In genomic region chr2:91988754-91989153, GRCh38 we compare ENCODE assay signal across 5 cellular contexts.
DNase-seq lines count a peak whose midpoint lies in the region; ATAC-seq, FAIRE-seq and TF ChIP-seq lines count a peak whose summit lies in the region.
"Not testable (repeated sequence)": the region's sequence is repeated elsewhere in the genome, so short reads cannot be mapped to it uniquely, and the experiment has no call there.

No MANE protein-coding gene starts in this region.

- not testable (repeated sequence) for BruUV-seq in K562 (replicated peaks; lab: Mats Ljungman, UMichigan)

- CTCF ChIA-PET in K562 (lab: Yijun Ruan, JAX; ENCODE audit: low intra/inter-chr PET ratio): not testable (repeated sequence)

- not testable (repeated sequence) for H4K20me1 ChIP-seq in K562 (replicated peaks; ENCODE audit: control insufficient read depth, insufficient read depth, low read length)

- intact Hi-C loops in K562 (cut with micrococcal nuclease); pancreas (cut with DNase I): not testable (repeated sequence)

- not testable (repeated sequence) for H3K27ac ChIP-seq in K562 (ENCODE audit: extremely low read depth, low read depth, low read length); pancreas

- POLR2A ChIA-PET in K562 (lab: Yijun Ruan, JAX): not testable (repeated sequence)

- ATAC-seq in K562, pancreas: not testable (repeated sequence)

- not testable (repeated sequence) for TF ChIP-seq POLR2A in K562 (conservative IDR thresholded peaks at IDR 0.05)

- not testable (repeated sequence) for TF ChIP-seq CTCF in K562 (IDR thresholded peaks at IDR 0.05 in 2 of 3, conservative IDR thresholded peaks at IDR 0.05 in 1 of 3; ENCODE audit: insufficient read depth in 2 of 3, low read depth in 1 of 3, low read length in 3 of 3); pancreas (IDR thresholded peaks at IDR 0.05)

- FAIRE-seq in G401.6 (lab: Jason Lieb, UNC) (peak; percentile 71), RCC 7860 (lab: Jason Lieb, UNC) (peak; percentile 4), frontal cortex (lab: Jason Lieb, UNC) (peak; percentile 99), pancreas (lab: Jason Lieb, UNC) (peak; percentile 88)
- not testable (repeated sequence) for FAIRE-seq in K562 (lab: Jason Lieb, UNC)

- H3K79me2 ChIP-seq in K562 (ENCODE audit: control insufficient read depth, insufficient read depth, low read length): not testable (repeated sequence)

- TF ChIP-seq RAD21 in K562 (CRISPR knock-in tag; conservative IDR thresholded peaks at IDR 0.05 in 1 of 2, IDR thresholded peaks at IDR 0.05 in 1 of 2): not testable (repeated sequence)

- not testable (repeated sequence) for TF ChIP-seq EP300 in K562 (IDR thresholded peaks at IDR 0.05; ENCODE audit: low read length)

- not testable (repeated sequence) for H3K9me3 ChIP-seq in K562 (replicated peaks; ENCODE audit: control insufficient read depth, insufficient read depth, low read depth, low read length); pancreas

- H3K27me3 ChIP-seq in K562 (ENCODE audit: control insufficient read depth in 2 of 2, insufficient read depth in 2 of 2, low read length in 2 of 2); pancreas: not testable (repeated sequence)

- H2AFZ ChIP-seq in K562 (ENCODE audit: low read depth, low read length): not testable (repeated sequence)

- not testable (repeated sequence) for H3K9ac ChIP-seq in K562 (ENCODE audit: insufficient read depth in 1 of 2, low read depth in 2 of 2, low read length in 2 of 2)

- DNase-seq in RCC 7860 (ENCODE audit: low spot score); K562 (ENCODE audit: extremely low read depth in 1 of 4, low spot score in 3 of 4); frontal cortex (ENCODE audit: low spot score in 2 of 2); pancreas: not testable (repeated sequence)

- H3K4me3 ChIP-seq in K562, pancreas: not testable (repeated sequence)

- H3K4me1 ChIP-seq in K562 (replicated peaks in 1 of 2; ENCODE audit: control insufficient read depth in 2 of 2, insufficient read depth in 2 of 2, low read length in 2 of 2); pancreas: not testable (repeated sequence)

- in situ Hi-C loops in K562 (cut with MboI): not testable (repeated sequence)

- not testable (repeated sequence) for H3K36me3 ChIP-seq in K562 (ENCODE audit: control insufficient read depth, insufficient read depth, low read length); pancreas

- not testable (repeated sequence) for H3K4me2 ChIP-seq in K562 (ENCODE audit: insufficient read depth, low read length)

- H3K9me1 ChIP-seq in K562 (ENCODE audit: control insufficient read depth, insufficient read depth, low read length): not testable (repeated sequence)

TF ChIP-seq in K562, 482 proteins besides CTCF, POLR2A, EP300 and RAD21:
- TF ChIP-seq CEBPB (tag; IDR thresholded peaks at IDR 0.05): peak; percentile 76
- TF ChIP-seq CEBPG (CRISPR knock-in tag; IDR thresholded peaks at IDR 0.05): not testable (repeated sequence)
- peak in 1 of 2 experiments; percentile 67; a peak in 2 of 4 replicates for TF ChIP-seq CEBPG (tag; conservative IDR thresholded peaks at IDR 0.05 in 1 of 2, IDR thresholded peaks at IDR 0.05 in 1 of 2)
- peak; percentile 8 to 48; a peak in 1 of 4 replicates for TF ChIP-seq TRIM24 (IDR thresholded peaks at IDR 0.05)
